ENCODE assay signal across 8 cellular contexts in genomic region chr17:43170766-43171681, GRCh38.
DNase-seq lines count a peak whose midpoint lies in the region; ATAC-seq lines count a peak whose summit lies in the region.

TSS of gene NBR1 (plus strand) at chr17:43171214. CDS start at chr17:43175800, 4,586 bp downstream.

- DNase-seq in Ammon's horn (ENCODE audit: low spot score) (peak; percentile 99), NCI-H446 (lab: John Stamatoyannopoulos, UW) (peak; percentile 97), cerebellar cortex (ENCODE audit: low spot score) (peak; percentile 100), islet precursor cell (peak; percentile 100)
- DNase-seq in activated CD4-positive, CD25-positive, alpha-beta regulatory T cell treated with anti-CD3 and anti-CD28 coated beads, Interleukin-2, amount 50 U/mL, for 16 hours (ENCODE audit: low read depth, low spot score), result peak; percentile 94
- peak; percentile 88 to 97 (median 95) for DNase-seq in stimulated activated CD4-positive, alpha-beta T cell treated with anti-CD3 and anti-CD28 coated beads, Interleukin-12 subunit alpha, Interleukin-12 subunit beta, amount 100 ng/mL, for 48 hours (ENCODE audit: low read depth in 2 of 3, low spot score in 1 of 3)

- ATAC-seq in GM19043 (IDR thresholded peaks at IDR 0.05; ENCODE audit: low read depth, unreplicated experiment), result peak; percentile 60
- ATAC-seq in HG03354 (IDR thresholded peaks at IDR 0.05; ENCODE audit: poor library complexity, severe bottlenecking, unreplicated experiment), result peak; percentile 78

Comparison
In these comparisons a context has a peak if more than half of its experiments do, and no peak if none do; other contexts are left out.
1. Peak in every context shown above with its lines: DNase-seq and ATAC-seq.